In the genomic region with DNA sequence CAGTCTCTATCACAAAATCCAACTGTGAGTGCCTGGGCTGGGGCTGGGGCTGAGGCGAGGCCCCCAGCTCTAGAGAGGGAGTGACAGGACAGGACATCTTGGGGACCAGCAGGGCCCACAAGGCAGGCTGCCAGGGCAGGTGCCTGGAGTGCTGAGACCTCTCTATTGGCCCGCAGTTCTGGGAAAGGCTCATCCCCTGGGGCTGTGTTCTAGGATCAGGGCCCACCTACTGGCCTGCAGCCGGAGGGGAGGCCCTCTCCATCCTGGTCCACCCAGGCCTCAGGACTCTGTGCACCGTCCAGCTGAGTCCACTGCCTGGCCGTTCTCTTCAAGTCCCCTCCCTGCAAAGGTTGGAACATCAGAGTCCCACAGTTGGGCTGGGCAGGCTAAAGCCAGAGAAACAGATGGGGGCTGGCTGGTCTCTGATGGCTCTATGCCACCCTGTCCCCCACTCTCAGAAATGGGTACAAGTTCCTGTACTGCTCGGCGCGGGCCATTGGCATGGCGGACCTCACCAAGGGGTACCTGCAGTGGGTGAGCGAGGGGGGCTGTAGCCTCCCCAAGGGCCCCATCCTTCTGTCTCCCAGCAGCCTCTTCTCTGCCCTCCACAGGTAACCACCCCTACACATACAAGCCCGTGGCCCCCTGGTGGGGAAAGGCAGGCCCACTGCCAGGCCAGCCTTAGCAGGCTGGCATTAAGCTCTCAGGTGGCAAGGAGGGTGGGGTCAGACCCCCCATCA, we compare ENCODE assay signal across 1 cellular context.
TF ChIP-seq lines count a peak whose summit lies in the region.

No MANE protein-coding gene starts in this region.

TF ChIP-seq in GM23338, 12 proteins besides CTCF, POLR2A, EP300 and RAD21 (continued from another document):
- TF ChIP-seq, protein P1, sequence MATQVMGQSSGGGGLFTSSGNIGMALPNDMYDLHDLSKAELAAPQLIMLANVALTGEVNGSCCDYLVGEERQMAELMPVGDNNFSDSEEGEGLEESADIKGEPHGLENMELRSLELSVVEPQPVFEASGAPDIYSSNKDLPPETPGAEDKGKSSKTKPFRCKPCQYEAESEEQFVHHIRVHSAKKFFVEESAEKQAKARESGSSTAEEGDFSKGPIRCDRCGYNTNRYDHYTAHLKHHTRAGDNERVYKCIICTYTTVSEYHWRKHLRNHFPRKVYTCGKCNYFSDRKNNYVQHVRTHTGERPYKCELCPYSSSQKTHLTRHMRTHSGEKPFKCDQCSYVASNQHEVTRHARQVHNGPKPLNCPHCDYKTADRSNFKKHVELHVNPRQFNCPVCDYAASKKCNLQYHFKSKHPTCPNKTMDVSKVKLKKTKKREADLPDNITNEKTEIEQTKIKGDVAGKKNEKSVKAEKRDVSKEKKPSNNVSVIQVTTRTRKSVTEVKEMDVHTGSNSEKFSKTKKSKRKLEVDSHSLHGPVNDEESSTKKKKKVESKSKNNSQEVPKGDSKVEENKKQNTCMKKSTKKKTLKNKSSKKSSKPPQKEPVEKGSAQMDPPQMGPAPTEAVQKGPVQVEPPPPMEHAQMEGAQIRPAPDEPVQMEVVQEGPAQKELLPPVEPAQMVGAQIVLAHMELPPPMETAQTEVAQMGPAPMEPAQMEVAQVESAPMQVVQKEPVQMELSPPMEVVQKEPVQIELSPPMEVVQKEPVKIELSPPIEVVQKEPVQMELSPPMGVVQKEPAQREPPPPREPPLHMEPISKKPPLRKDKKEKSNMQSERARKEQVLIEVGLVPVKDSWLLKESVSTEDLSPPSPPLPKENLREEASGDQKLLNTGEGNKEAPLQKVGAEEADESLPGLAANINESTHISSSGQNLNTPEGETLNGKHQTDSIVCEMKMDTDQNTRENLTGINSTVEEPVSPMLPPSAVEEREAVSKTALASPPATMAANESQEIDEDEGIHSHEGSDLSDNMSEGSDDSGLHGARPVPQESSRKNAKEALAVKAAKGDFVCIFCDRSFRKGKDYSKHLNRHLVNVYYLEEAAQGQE (IDR thresholded peaks at IDR 0.05; ENCODE audit: unreplicated experiment), result no peak
- TF ChIP-seq NANOG (IDR thresholded peaks at IDR 0.05; ENCODE audit: borderline replicate concordance) (no peak), EZH2 (IDR thresholded peaks at IDR 0.05; ENCODE audit: low read depth, unreplicated experiment) (no peak), ZNF114 (CRISPR knock-in tag; IDR thresholded peaks at IDR 0.05) (no peak), JUNB (IDR thresholded peaks at IDR 0.05; ENCODE audit: unreplicated experiment) (no peak), CREB1 (CRISPR knock-in tag; IDR thresholded peaks at IDR 0.05; ENCODE audit: low read depth) (no peak)
- TF ChIP-seq, protein P2, sequence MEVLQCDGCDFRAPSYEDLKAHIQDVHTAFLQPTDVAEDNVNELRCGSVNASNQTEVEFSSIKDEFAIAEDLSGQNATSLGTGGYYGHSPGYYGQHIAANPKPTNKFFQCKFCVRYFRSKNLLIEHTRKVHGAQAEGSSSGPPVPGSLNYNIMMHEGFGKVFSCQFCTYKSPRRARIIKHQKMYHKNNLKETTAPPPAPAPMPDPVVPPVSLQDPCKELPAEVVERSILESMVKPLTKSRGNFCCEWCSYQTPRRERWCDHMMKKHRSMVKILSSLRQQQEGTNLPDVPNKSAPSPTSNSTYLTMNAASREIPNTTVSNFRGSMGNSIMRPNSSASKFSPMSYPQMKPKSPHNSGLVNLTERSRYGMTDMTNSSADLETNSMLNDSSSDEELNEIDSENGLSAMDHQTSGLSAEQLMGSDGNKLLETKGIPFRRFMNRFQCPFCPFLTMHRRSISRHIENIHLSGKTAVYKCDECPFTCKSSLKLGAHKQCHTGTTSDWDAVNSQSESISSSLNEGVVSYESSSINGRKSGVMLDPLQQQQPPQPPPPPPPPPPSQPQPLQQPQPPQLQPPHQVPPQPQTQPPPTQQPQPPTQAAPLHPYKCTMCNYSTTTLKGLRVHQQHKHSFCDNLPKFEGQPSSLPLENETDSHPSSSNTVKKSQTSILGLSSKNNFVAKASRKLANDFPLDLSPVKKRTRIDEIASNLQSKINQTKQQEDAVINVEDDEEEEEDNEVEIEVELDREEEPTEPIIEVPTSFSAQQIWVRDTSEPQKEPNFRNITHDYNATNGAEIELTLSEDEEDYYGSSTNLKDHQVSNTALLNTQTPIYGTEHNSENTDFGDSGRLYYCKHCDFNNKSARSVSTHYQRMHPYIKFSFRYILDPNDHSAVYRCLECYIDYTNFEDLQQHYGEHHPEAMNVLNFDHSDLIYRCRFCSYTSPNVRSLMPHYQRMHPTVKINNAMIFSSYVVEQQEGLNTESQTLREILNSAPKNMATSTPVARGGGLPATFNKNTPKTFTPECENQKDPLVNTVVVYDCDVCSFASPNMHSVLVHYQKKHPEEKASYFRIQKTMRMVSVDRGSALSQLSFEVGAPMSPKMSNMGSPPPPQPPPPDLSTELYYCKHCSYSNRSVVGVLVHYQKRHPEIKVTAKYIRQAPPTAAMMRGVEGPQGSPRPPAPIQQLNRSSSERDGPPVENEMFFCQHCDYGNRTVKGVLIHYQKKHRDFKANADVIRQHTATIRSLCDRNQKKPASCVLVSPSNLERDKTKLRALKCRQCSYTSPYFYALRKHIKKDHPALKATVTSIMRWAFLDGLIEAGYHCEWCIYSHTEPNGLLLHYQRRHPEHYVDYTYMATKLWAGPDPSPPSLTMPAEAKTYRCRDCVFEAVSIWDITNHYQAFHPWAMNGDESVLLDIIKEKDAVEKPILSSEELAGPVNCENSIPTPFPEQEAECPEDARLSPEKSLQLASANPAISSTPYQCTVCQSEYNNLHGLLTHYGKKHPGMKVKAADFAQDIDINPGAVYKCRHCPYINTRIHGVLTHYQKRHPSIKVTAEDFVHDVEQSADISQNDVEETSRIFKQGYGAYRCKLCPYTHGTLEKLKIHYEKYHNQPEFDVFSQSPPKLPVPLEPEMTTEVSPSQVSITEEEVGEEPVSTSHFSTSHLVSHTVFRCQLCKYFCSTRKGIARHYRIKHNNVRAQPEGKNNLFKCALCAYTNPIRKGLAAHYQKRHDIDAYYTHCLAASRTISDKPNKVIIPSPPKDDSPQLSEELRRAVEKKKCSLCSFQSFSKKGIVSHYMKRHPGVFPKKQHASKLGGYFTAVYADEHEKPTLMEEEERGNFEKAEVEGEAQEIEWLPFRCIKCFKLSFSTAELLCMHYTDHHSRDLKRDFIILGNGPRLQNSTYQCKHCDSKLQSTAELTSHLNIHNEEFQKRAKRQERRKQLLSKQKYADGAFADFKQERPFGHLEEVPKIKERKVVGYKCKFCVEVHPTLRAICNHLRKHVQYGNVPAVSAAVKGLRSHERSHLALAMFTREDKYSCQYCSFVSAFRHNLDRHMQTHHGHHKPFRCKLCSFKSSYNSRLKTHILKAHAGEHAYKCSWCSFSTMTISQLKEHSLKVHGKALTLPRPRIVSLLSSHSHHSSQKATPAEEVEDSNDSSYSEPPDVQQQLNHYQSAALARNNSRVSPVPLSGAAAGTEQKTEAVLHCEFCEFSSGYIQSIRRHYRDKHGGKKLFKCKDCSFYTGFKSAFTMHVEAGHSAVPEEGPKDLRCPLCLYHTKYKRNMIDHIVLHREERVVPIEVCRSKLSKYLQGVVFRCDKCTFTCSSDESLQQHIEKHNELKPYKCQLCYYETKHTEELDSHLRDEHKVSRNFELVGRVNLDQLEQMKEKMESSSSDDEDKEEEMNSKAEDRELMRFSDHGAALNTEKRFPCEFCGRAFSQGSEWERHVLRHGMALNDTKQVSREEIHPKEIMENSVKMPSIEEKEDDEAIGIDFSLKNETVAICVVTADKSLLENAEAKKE (CRISPR knock-in tag; IDR thresholded peaks at IDR 0.05), result no peak
- TF ChIP-seq, protein P3, sequence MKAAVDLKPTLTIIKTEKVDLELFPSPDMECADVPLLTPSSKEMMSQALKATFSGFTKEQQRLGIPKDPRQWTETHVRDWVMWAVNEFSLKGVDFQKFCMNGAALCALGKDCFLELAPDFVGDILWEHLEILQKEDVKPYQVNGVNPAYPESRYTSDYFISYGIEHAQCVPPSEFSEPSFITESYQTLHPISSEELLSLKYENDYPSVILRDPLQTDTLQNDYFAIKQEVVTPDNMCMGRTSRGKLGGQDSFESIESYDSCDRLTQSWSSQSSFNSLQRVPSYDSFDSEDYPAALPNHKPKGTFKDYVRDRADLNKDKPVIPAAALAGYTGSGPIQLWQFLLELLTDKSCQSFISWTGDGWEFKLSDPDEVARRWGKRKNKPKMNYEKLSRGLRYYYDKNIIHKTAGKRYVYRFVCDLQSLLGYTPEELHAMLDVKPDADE (IDR thresholded peaks at IDR 0.05), result no peak
